1 cellular context compared by ENCODE assay signal in the genomic region with DNA sequence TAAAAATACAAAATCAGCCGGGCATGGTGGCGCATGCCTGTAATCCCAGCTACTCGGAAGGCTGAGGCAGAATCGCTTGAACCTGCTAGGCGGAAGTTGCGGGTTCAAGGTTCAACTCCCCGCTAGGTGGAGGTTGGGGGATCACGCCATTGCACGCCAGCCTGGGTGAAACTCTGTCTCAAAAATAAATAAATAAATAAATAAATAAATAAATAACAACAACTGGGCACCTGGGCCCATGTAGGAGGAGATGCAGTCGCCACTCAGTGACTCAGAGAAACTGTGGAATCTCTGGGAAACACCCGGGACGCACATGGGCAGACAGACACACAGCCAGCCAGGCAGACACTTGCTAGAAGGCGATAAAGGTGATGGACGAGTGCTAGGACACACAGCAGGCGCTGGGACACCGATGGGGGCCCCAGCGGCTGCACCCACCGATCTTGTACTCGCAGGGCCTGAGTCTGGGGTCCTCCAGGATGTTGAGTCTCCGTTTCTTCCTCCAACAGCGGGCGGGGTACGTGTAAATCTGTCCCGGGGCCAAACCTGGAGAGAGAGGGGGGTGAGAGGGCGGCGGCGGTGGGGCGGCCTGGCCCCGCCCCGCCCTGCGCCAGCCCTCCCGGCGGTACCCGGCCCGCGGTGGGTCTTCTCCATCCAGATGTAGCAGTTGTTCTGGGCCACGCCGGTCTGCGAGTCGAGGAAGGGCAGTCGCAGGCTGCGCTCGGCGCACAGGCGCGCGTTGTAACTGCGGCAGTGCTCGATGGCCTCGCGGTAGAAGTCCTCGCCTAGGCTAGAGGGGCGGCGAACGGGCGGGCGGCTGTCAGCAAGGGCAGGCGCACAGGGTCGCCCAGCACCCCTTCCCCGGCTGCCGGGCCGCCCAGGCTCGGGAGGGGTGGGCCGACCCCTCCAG.
TF ChIP-seq lines count a peak whose summit lies in the region.

No MANE protein-coding gene starts in this region.

TF ChIP-seq in K562, 482 proteins besides CTCF, POLR2A, EP300 and RAD21:
- TF ChIP-seq, protein P1, sequence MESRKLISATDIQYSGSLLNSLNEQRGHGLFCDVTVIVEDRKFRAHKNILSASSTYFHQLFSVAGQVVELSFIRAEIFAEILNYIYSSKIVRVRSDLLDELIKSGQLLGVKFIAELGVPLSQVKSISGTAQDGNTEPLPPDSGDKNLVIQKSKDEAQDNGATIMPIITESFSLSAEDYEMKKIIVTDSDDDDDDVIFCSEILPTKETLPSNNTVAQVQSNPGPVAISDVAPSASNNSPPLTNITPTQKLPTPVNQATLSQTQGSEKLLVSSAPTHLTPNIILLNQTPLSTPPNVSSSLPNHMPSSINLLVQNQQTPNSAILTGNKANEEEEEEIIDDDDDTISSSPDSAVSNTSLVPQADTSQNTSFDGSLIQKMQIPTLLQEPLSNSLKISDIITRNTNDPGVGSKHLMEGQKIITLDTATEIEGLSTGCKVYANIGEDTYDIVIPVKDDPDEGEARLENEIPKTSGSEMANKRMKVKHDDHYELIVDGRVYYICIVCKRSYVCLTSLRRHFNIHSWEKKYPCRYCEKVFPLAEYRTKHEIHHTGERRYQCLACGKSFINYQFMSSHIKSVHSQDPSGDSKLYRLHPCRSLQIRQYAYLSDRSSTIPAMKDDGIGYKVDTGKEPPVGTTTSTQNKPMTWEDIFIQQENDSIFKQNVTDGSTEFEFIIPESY (CRISPR knock-in tag; IDR thresholded peaks at IDR 0.05), result peak; percentile 90
- TF ChIP-seq RHOXF2B (CRISPR knock-in tag; conservative IDR thresholded peaks at IDR 0.05), result no peak
